ENCODE assay signal across 8 cellular contexts in genomic region chr9:76905984-76906861, GRCh38. TPM values are rescaled to one million over a fixed set of nuclear protein-coding genes. Genes with fewer than 3 reads are reported as not detected.
A peak's percentile ranks its signal among the peaks of the same experiment; 100 is the strongest.
DNase-seq lines count a peak whose midpoint lies in the region; ATAC-seq and FAIRE-seq lines count a peak whose summit lies in the region.

A gene with protein sequence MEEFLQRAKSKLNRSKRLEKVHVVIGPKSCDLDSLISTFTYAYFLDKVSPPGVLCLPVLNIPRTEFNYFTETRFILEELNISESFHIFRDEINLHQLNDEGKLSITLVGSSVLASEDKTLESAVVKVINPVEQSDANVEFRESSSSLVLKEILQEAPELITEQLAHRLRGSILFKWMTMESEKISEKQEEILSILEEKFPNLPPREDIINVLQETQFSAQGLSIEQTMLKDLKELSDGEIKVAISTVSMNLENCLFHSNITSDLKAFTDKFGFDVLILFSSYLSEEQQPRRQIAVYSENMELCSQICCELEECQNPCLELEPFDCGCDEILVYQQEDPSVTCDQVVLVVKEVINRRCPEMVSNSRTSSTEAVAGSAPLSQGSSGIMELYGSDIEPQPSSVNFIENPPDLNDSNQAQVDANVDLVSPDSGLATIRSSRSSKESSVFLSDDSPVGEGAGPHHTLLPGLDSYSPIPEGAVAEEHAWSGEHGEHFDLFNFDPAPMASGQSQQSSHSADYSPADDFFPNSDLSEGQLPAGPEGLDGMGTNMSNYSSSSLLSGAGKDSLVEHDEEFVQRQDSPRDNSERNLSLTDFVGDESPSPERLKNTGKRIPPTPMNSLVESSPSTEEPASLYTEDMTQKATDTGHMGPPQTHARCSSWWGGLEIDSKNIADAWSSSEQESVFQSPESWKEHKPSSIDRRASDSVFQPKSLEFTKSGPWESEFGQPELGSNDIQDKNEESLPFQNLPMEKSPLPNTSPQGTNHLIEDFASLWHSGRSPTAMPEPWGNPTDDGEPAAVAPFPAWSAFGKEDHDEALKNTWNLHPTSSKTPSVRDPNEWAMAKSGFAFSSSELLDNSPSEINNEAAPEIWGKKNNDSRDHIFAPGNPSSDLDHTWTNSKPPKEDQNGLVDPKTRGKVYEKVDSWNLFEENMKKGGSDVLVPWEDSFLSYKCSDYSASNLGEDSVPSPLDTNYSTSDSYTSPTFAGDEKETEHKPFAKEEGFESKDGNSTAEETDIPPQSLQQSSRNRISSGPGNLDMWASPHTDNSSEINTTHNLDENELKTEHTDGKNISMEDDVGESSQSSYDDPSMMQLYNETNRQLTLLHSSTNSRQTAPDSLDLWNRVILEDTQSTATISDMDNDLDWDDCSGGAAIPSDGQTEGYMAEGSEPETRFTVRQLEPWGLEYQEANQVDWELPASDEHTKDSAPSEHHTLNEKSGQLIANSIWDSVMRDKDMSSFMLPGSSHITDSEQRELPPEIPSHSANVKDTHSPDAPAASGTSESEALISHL (N-terminal part only) (minus strand): TSS chr9:76906114. CDS start chr9:76905963, 151 bp downstream.

- H3K4me3 ChIP-seq in small intestine (ENCODE audit: low read depth in 1 of 2, low read length in 2 of 2), result peak within 1 kb of the TSS in 1 of 2 donors; percentile 13

- peaks cover 0 to 10% of the 10 kb centered on the region in 2 donors for H3K27me3 ChIP-seq in small intestine (ENCODE audit: control insufficient read depth in 2 of 2, insufficient read depth in 2 of 2, low read length in 2 of 2)

- in situ Hi-C loops in Caki2 (cut with HindIII; ENCODE audit: low pct_unique_long_range_greater_than_20kb, low sequenced_read_pairs), result no loop called here

- DNase-seq in Caki2 (ENCODE audit: low read depth) (peak; percentile 93), NCI-H774 (lab: John Stamatoyannopoulos, UW) (peak; percentile 79), cerebellar cortex (ENCODE audit: low spot score) (peak; percentile 42), iPS-NIHi7 (ENCODE audit: extremely low spot score) (peak; percentile 96), small intestine (peak; percentile 69), cortex of kidney (lab: John Stamatoyannopoulos, UW) (no peak)
- no peak for DNase-seq in stimulated activated naive CD4-positive, alpha-beta T cell (lab: John Stamatoyannopoulos, UW)

- WGBS in small intestine, 3 donors, result 1 to 2% (median 2%) methylated on average over 63 to 72 of the region's 72 CpGs

- no peaks in the 10 kb centered on the region for H3K36me3 ChIP-seq in small intestine (ENCODE audit: control insufficient read depth in 2 of 2, insufficient read depth in 2 of 2, low read length in 2 of 2)

- no peaks in the 10 kb centered on the region for H3K9me3 ChIP-seq in small intestine (ENCODE audit: control insufficient read depth, low read depth)

- ATAC-seq in HG03378 (IDR thresholded peaks at IDR 0.05; ENCODE audit: unreplicated experiment), result peak; percentile 59

- H3K4me1 ChIP-seq in small intestine (ENCODE audit: control insufficient read depth in 2 of 2, insufficient read depth in 1 of 2, low read depth in 1 of 2, low read length in 1 of 2), result no peaks in the 10 kb centered on the region

- FAIRE-seq in small intestine (lab: Jason Lieb, UNC), result no peak

- no peak within 1 kb of the TSS for H3K27ac ChIP-seq in small intestine (ENCODE audit: low read depth in 1 of 2, low read length in 1 of 2)

RNA-seq across cellular contexts. Expression of the gene that starts here (rescaled TPM):
- total RNA-seq in Caki2 (2014; rRNA removed; shearing (Covaris generic); ENCODE audit: low replicate concordance), result 6.6 TPM in 1 of 2 replicates, not detected in the other
- 10 to 100 TPM in 1 of 3 donors, 1 to 10 TPM in 2; 1.1 to 13.5 (median 1.6) TPM for polyA plus RNA-seq in small intestine

Comparison
In these comparisons a context has a peak if more than half of its experiments do, and no peak if none do; other contexts are left out.
1. DNase-seq: peak in Caki2 (single experiment), NCI-H774 (single experiment), cerebellar cortex (single experiment), iPS-NIHi7 (single experiment) and small intestine (single experiment); none in cortex of kidney (single experiment) and stimulated activated naive CD4-positive, alpha-beta T cell (0 of 6).